ENCODE assay signal across 8 cellular contexts in the genomic region with DNA sequence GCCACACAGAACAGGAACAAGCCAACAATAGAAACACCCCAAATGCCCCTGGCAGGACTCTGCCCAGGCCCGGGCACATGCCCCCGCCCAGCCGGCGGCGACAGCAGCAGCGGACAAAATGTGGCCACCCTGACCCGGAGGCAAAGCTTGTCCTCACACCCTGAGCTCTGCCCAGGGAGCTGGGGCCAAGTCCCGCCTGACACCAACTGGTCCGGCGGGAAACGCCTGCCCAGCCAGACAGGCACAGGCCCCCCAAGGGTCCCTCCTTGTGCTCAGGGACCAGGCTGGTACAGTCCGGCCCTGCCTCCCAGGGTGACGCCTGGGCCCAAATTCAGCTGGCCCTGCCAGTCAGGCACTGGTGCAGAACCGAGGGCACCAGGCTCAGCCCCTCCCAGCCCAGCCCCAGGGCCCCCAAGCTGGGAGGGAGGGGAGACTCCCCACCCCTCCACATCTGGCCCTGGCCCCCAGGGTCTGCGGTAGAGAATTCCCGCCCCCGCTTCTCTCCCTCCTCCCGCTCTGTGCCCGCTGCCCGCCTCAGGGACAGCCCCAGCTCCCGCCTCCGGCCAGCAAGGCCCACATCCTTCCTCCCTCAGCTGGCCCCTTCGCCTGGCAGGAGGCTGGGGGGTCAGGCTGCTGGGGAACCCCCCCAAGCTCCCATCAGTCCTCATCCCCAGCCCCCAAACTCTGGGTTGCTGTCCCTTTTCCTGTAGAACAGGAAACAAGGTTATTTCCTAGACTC. TPM values are rescaled to one million over a fixed set of nuclear protein-coding genes. Genes with fewer than 3 reads are reported as not detected.
DNase-seq lines count a peak whose midpoint lies in the region; ATAC-seq and TF ChIP-seq lines count a peak whose summit lies in the region.

No MANE protein-coding gene starts in this region.

- DNase-seq in immature natural killer cell = peak in 1 of 3 donors; percentile 26
- peak in 1 of 2 donors; percentile 51 for DNase-seq in stimulated activated effector memory CD8-positive, alpha-beta T cell treated with anti-CD3 and anti-CD28 coated beads, Interleukin-12 subunit alpha, Interleukin-12 subunit beta, amount 100 ng/mL, for 72 hours (ENCODE audit: low spot score in 2 of 2)
- no peak for DNase-seq in NCI-H128 (lab: John Stamatoyannopoulos, UW; ENCODE audit: unreplicated experiment)

- H3K27ac Mint-ChIP-seq in brain (peak overlapping the region; percentile 92 to 98 (median 97)), immature natural killer cell (peak overlapping the region; percentile 71 to 90 (median 86))
- H3K27ac Mint-ChIP-seq in stimulated activated effector memory CD8-positive, alpha-beta T cell treated with anti-CD3 and anti-CD28 coated beads, Interleukin-12 subunit alpha, Interleukin-12 subunit beta, amount 100 ng/mL, for 72 hours = peak overlapping the region; percentile 67

- peak overlapping the region; percentile 88 to 99 (median 94) for H3K4me3 ChIP-seq in BLaER1 treated with 17β-estradiol and CSF1 and Interleukin-3, amounts not matched to agents 10 nM and 100 nM
- peak overlapping the region; percentile 85 for H3K4me3 ChIP-seq in HUES6 (ENCODE audit: low read depth, low read length)

- peak overlapping the region; percentile 87 to 100 (median 97) for H3K4me2 ChIP-seq in BLaER1 treated with 17β-estradiol and CSF1 and Interleukin-3, amounts not matched to agents 10 nM and 100 nM

- peak overlapping the region; percentile 3 to 91 (median 82); a peak in 21 of 22 replicates for H3K27ac ChIP-seq in BLaER1 treated with 17β-estradiol and CSF1 and Interleukin-3, amounts not matched to agents 10 nM and 100 nM
- H3K27ac ChIP-seq in HUES6 (ENCODE audit: low read depth, low read length) = no peak overlapping the region

- H3K4me1 ChIP-seq in BLaER1 treated with 17β-estradiol and CSF1 and Interleukin-3, amounts not matched to agents 10 nM and 100 nM = peaks cover 72 to 80% (median 78%) of the 10 kb centered on the region in 10 experiments
- H3K4me1 ChIP-seq in HUES6 (ENCODE audit: control insufficient read depth, insufficient read depth, low read length) = peaks cover 68% of the 10 kb centered on the region

- H3K4me1 Mint-ChIP-seq in brain (peaks cover 24% of the 10 kb centered on the region), immature natural killer cell (peaks cover 34 to 54% of the 10 kb centered on the region in 2 donors)
- H3K4me1 Mint-ChIP-seq in stimulated activated effector memory CD8-positive, alpha-beta T cell treated with anti-CD3 and anti-CD28 coated beads, Interleukin-12 subunit alpha, Interleukin-12 subunit beta, amount 100 ng/mL, for 72 hours = peaks cover 63% of the 10 kb centered on the region

- no peak for TF ChIP-seq CTCF in brain (conservative IDR thresholded peaks at IDR 0.05)

- H3K36me3 ChIP-seq in BLaER1 treated with 17β-estradiol and CSF1 and Interleukin-3, amounts not matched to agents 10 nM and 100 nM = peaks cover 0 to 2% (median 0%) of the 10 kb centered on the region in 11 experiments; a peak in 1 of 22 replicates
- H3K36me3 ChIP-seq in HUES6 (ENCODE audit: control insufficient read depth, insufficient read depth, low read length) = no peaks in the 10 kb centered on the region

- ATAC-seq in stimulated activated effector memory CD8-positive, alpha-beta T cell treated with anti-CD3 and anti-CD28 coated beads, Interleukin-12 subunit alpha, Interleukin-12 subunit beta, amount 100 ng/mL, for 72 hours = no peak
- ATAC-seq in HG02588 (IDR thresholded peaks at IDR 0.05; ENCODE audit: unreplicated experiment) (no peak), GM18519 (IDR thresholded peaks at IDR 0.05; ENCODE audit: low FRiP score, unreplicated experiment) (no peak)

- H3K36me3 Mint-ChIP-seq in brain (no peaks in the 10 kb centered on the region), immature natural killer cell (no peaks in the 10 kb centered on the region)
- H3K36me3 Mint-ChIP-seq in stimulated activated effector memory CD8-positive, alpha-beta T cell treated with anti-CD3 and anti-CD28 coated beads, Interleukin-12 subunit alpha, Interleukin-12 subunit beta, amount 100 ng/mL, for 72 hours = peaks cover 13% of the 10 kb centered on the region

- H3K9me3 Mint-ChIP-seq in brain = no peaks in the 10 kb centered on the region
- H3K9me3 Mint-ChIP-seq in immature natural killer cell = no peaks in the 10 kb centered on the region
- H3K9me3 Mint-ChIP-seq in stimulated activated effector memory CD8-positive, alpha-beta T cell treated with anti-CD3 and anti-CD28 coated beads, Interleukin-12 subunit alpha, Interleukin-12 subunit beta, amount 100 ng/mL, for 72 hours = no peaks in the 10 kb centered on the region

- H3K27me3 Mint-ChIP-seq in brain = peaks cover 11% of the 10 kb centered on the region
- H3K27me3 Mint-ChIP-seq in immature natural killer cell (ENCODE audit: low read depth in 3 of 3) = peaks cover 2 to 16% (median 8%) of the 10 kb centered on the region in 3 donors

- peaks cover 47 to 59% (median 56%) of the 10 kb centered on the region in 11 experiments for H4K20me1 ChIP-seq in BLaER1 treated with 17β-estradiol and CSF1 and Interleukin-3, amounts not matched to agents 10 nM and 100 nM

- H3K9ac ChIP-seq in BLaER1 treated with 17β-estradiol and CSF1 and Interleukin-3, amounts not matched to agents 10 nM and 100 nM = peak overlapping the region; percentile 78 to 95 (median 92)
- H3K9ac ChIP-seq in HUES6 (ENCODE audit: low read length) = no peak overlapping the region

- no peaks in the 10 kb centered on the region for H3K9me3 ChIP-seq in BLaER1 treated with 17β-estradiol and CSF1 and Interleukin-3, amounts not matched to agents 10 nM and 100 nM (replicated peaks in 1 of 11)
- no peaks in the 10 kb centered on the region for H3K9me3 ChIP-seq in HUES6 (ENCODE audit: control insufficient read depth, insufficient read depth, low read depth, low read length)

- H3K27me3 ChIP-seq in BLaER1 treated with 17β-estradiol and CSF1 and Interleukin-3, amounts not matched to agents 10 nM and 100 nM = no peaks in the 10 kb centered on the region
- H3K27me3 ChIP-seq in HUES6 (ENCODE audit: control insufficient read depth, insufficient read depth, low read length) = no peaks in the 10 kb centered on the region

- H3K4me3 Mint-ChIP-seq in brain (peak overlapping the region in 4 of 5 experiments; percentile 72 to 96 (median 80)), immature natural killer cell (peak overlapping the region; percentile 81 to 88 (median 86))
- no peak overlapping the region for H3K4me3 Mint-ChIP-seq in stimulated activated effector memory CD8-positive, alpha-beta T cell treated with anti-CD3 and anti-CD28 coated beads, Interleukin-12 subunit alpha, Interleukin-12 subunit beta, amount 100 ng/mL, for 72 hours

RNA-seq across cellular contexts. Expression of a gene that starts 2.0 kb away (rescaled TPM):
- polyA plus RNA-seq in brain (ENCODE audit: insufficient read depth, low read depth, low replicate concordance) (48.8 TPM), immature natural killer cell (1 to 10 TPM in 2 of 3 donors, not detected in 1; 1.2 to 6.3 TPM)

RNA-seq across cellular contexts. Expression of a gene that starts 33.0 kb away (rescaled TPM):
- polyA plus RNA-seq in brain (ENCODE audit: insufficient read depth, low read depth, low replicate concordance) (2.7 TPM), immature natural killer cell (100 to 1,000 TPM; 350 to 654 (median 572) TPM)

Comparison
In these comparisons a context has a peak if more than half of its experiments do, and no peak if none do; other contexts are left out.
1. RNA of a gene that starts 33.0 kb away (polyA plus RNA-seq): 350 to 654 TPM in immature natural killer cell; 2.7 TPM in brain (single experiment); every median in the first group is over 10 times any median in the second.
2. Peak in every context shown above with its lines, with median percentiles within 50 percentile points of each other: H3K27ac Mint-ChIP-seq.